ENCODE assay signal across 27 cellular contexts in genomic region chr7:12855036-12855435, GRCh38.
A peak's percentile ranks its signal among the peaks of the same experiment; 100 is the strongest.
DNase-seq lines count a peak whose midpoint lies in the region; ATAC-seq, FAIRE-seq and TF ChIP-seq lines count a peak whose summit lies in the region.
"Had no signal": no experiment of that assay in that cellular context is flagged by ENCODE, and none has a peak within 500 bp of the region (broad histone marks: within the 10 kb centered on the region; RNA-seq: fewer than 3 reads in every experiment).

No MANE protein-coding gene starts in this region.

- no peak overlapping the region for H3K4me3 Mint-ChIP-seq in type B pancreatic cell
- H3K4me3 Mint-ChIP-seq: CD4-positive, alpha-beta T cell; CD8-positive, alpha-beta T cell had no signal

- CTCF ChIA-PET in endothelial cell of umbilical vein (lab: Charles Lee) = no interaction called here

- H3K4me3 ChIP-seq in endothelial cell of umbilical vein (replicated peaks in 1 of 3; ENCODE audit: insufficient read depth in 1 of 3, low read depth in 1 of 3, low read length in 3 of 3) = no peak overlapping the region
- H3K4me3 ChIP-seq: BLaER1, GM12878 had no signal

- H3K9me3 Mint-ChIP-seq in type B pancreatic cell = no peaks in the 10 kb centered on the region
- H3K9me3 Mint-ChIP-seq: CD4-positive, alpha-beta T cell; CD8-positive, alpha-beta T cell had no signal

- H3K36me3 Mint-ChIP-seq in type B pancreatic cell = no peaks in the 10 kb centered on the region
- H3K36me3 Mint-ChIP-seq: CD8-positive, alpha-beta T cell had no signal

- POLR2A ChIA-PET in endothelial cell of umbilical vein (lab: Charles Lee) = no interaction called here

- H3K9ac ChIP-seq in endothelial cell of umbilical vein (replicated peaks; ENCODE audit: extremely low read depth, insufficient read depth, low read length) = no peak overlapping the region
- H3K9ac ChIP-seq: BLaER1 had no signal

- no peak overlapping the region for H2AFZ ChIP-seq in endothelial cell of umbilical vein (ENCODE audit: low read depth, low read length)

- no TSS peak for BruUV-seq in endothelial cell of umbilical vein (replicated peaks; lab: Mats Ljungman, UMichigan)

- H3K4me1 Mint-ChIP-seq in type B pancreatic cell (ENCODE audit: unreplicated experiment) = no peaks in the 10 kb centered on the region

- no peaks in the 10 kb centered on the region for H3K9me3 ChIP-seq in endothelial cell of umbilical vein (replicated peaks; ENCODE audit: control insufficient read depth, insufficient read depth, low read length)
- H3K9me3 ChIP-seq: BE2C, Caco-2 had no signal

- H3K9me1 ChIP-seq in endothelial cell of umbilical vein (replicated peaks; ENCODE audit: control insufficient read depth, extremely low read depth, insufficient read depth, low read length) = no peaks in the 10 kb centered on the region

- no peak for ATAC-seq in GM19467 (IDR thresholded peaks at IDR 0.05; ENCODE audit: unreplicated experiment)
- ATAC-seq: CD8-positive, alpha-beta T cell; GM12878 had no signal

- H3K27ac Mint-ChIP-seq in type B pancreatic cell = no peak overlapping the region
- H3K27ac Mint-ChIP-seq: CD4-positive, alpha-beta T cell; CD8-positive, alpha-beta T cell had no signal

- TF ChIP-seq CTCF in endothelial cell of umbilical vein (IDR thresholded peaks at IDR 0.05; ENCODE audit: extremely low read depth in 1 of 2, insufficient read depth in 1 of 2, low read depth in 1 of 2, low read length in 2 of 2) = no peak
- TF ChIP-seq CTCF in type B pancreatic cell (conservative IDR thresholded peaks at IDR 0.05) = no peak

- H3K4me2 ChIP-seq in endothelial cell of umbilical vein (ENCODE audit: insufficient read depth, low read length) = no peak overlapping the region
- H3K4me2 ChIP-seq: BLaER1 had no signal

- FAIRE-seq in endothelial cell of umbilical vein (lab: Jason Lieb, UNC) = no peak
- FAIRE-seq: A204.1, GM12878, GM12892, GM18507 had no signal

- dilution Hi-C loops in endothelial cell of umbilical vein (cut with MboI; ENCODE audit: extremely low pct_ligation_motif_present, low sequenced_read_pairs) = no loop called here

- intact Hi-C loops in endothelial cell of umbilical vein (cut with micrococcal nuclease) = loop anchor here (5.0 kb wide), 1 partner anchor 52 kb away; no protein-coding TSS in a partner anchor

- H3K4me1 ChIP-seq in endothelial cell of umbilical vein (ENCODE audit: control insufficient read depth, extremely low read depth, insufficient read depth, low read length) = peaks cover 1% of the 10 kb centered on the region
- H3K4me1 ChIP-seq: BE2C, BLaER1, Caco-2 had no signal

- no peaks in the 10 kb centered on the region for H3K27me3 ChIP-seq in endothelial cell of umbilical vein (ENCODE audit: control insufficient read depth in 2 of 2, insufficient read depth in 2 of 2, low read length in 2 of 2)
- H3K27me3 ChIP-seq: BE2C, BLaER1 had no signal

- no peaks in the 10 kb centered on the region for H3K27me3 Mint-ChIP-seq in type B pancreatic cell
- H3K27me3 Mint-ChIP-seq: CD4-positive, alpha-beta T cell had no signal

- H4K20me1 ChIP-seq in endothelial cell of umbilical vein (replicated peaks; ENCODE audit: control insufficient read depth, extremely low read depth, insufficient read depth, low read length) = no peaks in the 10 kb centered on the region
- H4K20me1 ChIP-seq: BLaER1 had no signal

- no peaks in the 10 kb centered on the region for H3K36me3 ChIP-seq in endothelial cell of umbilical vein (ENCODE audit: control insufficient read depth in 2 of 2, extremely low read depth in 1 of 2, insufficient read depth in 2 of 2, low read length in 2 of 2)
- H3K36me3 ChIP-seq: BE2C, BLaER1 had no signal

- no peaks in the 10 kb centered on the region for H3K79me2 ChIP-seq in endothelial cell of umbilical vein (ENCODE audit: control insufficient read depth, insufficient read depth, low read length)

- TF ChIP-seq POLR2A in endothelial cell of umbilical vein (IDR thresholded peaks at IDR 0.05; ENCODE audit: low read depth, low read length) = no peak

- no peak overlapping the region for H3K27ac ChIP-seq in endothelial cell of umbilical vein (ENCODE audit: insufficient read depth, low read depth, low read length)
- H3K27ac ChIP-seq: BLaER1, C4-2B had no signal

- peak; percentile 88 for DNase-seq in dermis blood vessel endothelial cell
- DNase-seq in endothelial cell of umbilical vein (ENCODE audit: low read depth, low spot score) = peak; percentile 62
- DNase-seq in fibroblast of peridontal ligament (ENCODE audit: extremely low read depth) = peak; percentile 2
- no peak for DNase-seq in type B pancreatic cell (ENCODE audit: extremely low spot score, unreplicated experiment)
- no peak for DNase-seq in D341Med (ENCODE audit: low spot score)
- no peak for DNase-seq in T-helper 2 cell
- DNase-seq: 8988T; ACHN; BE2C; Caco-2; Calu3; CD4-positive, alpha-beta T cell; CD8-positive, alpha-beta T cell; DMS 273 treated with DMSO at 0.1 percent for 48 hours; DMS153; DMS53; DMS79; DND-41; EL; GDM1 had no signal

TF ChIP-seq in endothelial cell of umbilical vein, 7 proteins besides CTCF, POLR2A, EP300 and RAD21:
- no peak for TF ChIP-seq GATA2 (IDR thresholded peaks at IDR 0.05; ENCODE audit: insufficient read depth, insufficient read length, low read depth, low read length)
- TF ChIP-seq JUN (IDR thresholded peaks at IDR 0.05; ENCODE audit: borderline replicate concordance, insufficient read depth, insufficient read length, low read depth) = no peak
- TF ChIP-seq POLR2AphosphoS5 (IDR thresholded peaks at IDR 0.05; ENCODE audit: insufficient read depth, low read depth, low read length) = no peak
- TF ChIP-seq EZH2 (IDR thresholded peaks at IDR 0.05; ENCODE audit: borderline replicate concordance, low read depth, low read length, severe bottlenecking) = no peak
- no peak for TF ChIP-seq FOS (IDR thresholded peaks at IDR 0.05; ENCODE audit: borderline replicate concordance, insufficient read depth, low read length)
- no peak for TF ChIP-seq MAX (IDR thresholded peaks at IDR 0.05; ENCODE audit: insufficient read depth, insufficient read length)
- no peak for TF ChIP-seq MYC (IDR thresholded peaks at IDR 0.05; ENCODE audit: low read depth, low read length)
TF ChIP-seq in endothelial cell of umbilical vein: peak in this region for 0.

Comparison
In these comparisons a context has a peak if more than half of its experiments do, and no peak if none do; other contexts are left out.
1. DNase-seq: peak in dermis blood vessel endothelial cell (single experiment), endothelial cell of umbilical vein (single experiment) and fibroblast of peridontal ligament (single experiment); none in type B pancreatic cell (single experiment), D341Med (single experiment) and T-helper 2 cell (0 of 5).